In the genomic region with DNA sequence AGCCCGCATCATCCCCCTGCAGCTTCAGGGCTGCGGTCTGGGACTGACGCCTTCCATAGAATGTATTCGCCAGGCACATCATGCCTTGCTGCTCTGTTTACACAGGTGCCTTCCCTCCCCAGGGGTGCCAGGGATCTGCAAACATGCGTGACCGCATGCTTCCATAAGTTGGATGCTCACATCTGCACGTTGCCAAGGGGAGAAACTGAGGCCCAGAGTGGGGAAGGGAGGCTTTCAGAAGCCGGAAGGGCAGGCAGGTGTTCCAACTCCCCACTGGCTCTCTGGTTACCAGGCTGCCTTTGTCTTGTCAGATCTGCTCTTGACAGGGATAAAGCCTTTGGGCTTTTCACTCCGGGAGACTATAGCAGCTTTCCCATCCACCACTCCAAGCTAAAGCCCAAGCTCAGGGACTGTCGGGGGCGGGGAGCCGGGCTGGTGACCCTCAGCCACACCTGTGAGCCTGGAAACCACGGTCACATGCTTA, we compare ENCODE assay signal across 17 cellular contexts.
DNase-seq lines count a peak whose midpoint lies in the region; TF ChIP-seq lines count a peak whose summit lies in the region.
"Had no signal": no experiment of that assay in that cellular context is flagged by ENCODE, and none has a peak within 500 bp of the region (broad histone marks: within the 10 kb centered on the region; RNA-seq: fewer than 3 reads in every experiment).

No MANE protein-coding gene starts in this region.

- peak overlapping the region; percentile 38 for H3K27ac Mint-ChIP-seq in progenitor cell of endocrine pancreas
- H3K27ac Mint-ChIP-seq: T-cell had no signal

- TF ChIP-seq CTCF in WERI-Rb-1 (IDR thresholded peaks at IDR 0.05; ENCODE audit: low read depth, low read length) (no peak), progenitor cell of endocrine pancreas (IDR thresholded peaks at IDR 0.05; ENCODE audit: unreplicated experiment) (no peak)

- DNase-seq in NCI-H2107 (lab: John Stamatoyannopoulos, UW) (peak; percentile 96), WERI-Rb-1 (peak; percentile 53), progenitor cell of endocrine pancreas (ENCODE audit: low spot score, unreplicated experiment) (no peak), putamen (ENCODE audit: low spot score) (no peak), nucleus accumbens (lab: John Stamatoyannopoulos, UW) (no peak), AG20443 (ENCODE audit: low spot score) (no peak), hepatic stellate cell (ENCODE audit: low spot score) (no peak)
- DNase-seq: activated CD4-positive, CD25-positive, alpha-beta regulatory T cell treated with anti-CD3 and anti-CD28 coated beads, Interleukin-2, amount 50 U/mL, for 72 hours; activated naive CD4-positive, alpha-beta T cell treated with anti-CD3 and anti-CD28 coated beads, Interleukin-2, amount 50 U/mL, for 16 hours; AML-193; DMS 273 treated with DMSO at 0.1 percent for 48 hours; kidney; NCI-H1694; Peyer's patch; T-cell; upper lobe of right lung had no signal

- H3K9me3 ChIP-seq in HUES48 (ENCODE audit: control insufficient read depth, insufficient read depth, low read length) (no peaks in the 10 kb centered on the region), WERI-Rb-1 (ENCODE audit: severe bottlenecking) (no peaks in the 10 kb centered on the region)
- H3K9me3 ChIP-seq: Peyer's patch, upper lobe of right lung had no signal

- no peak overlapping the region for H3K4me3 Mint-ChIP-seq in progenitor cell of endocrine pancreas (ENCODE audit: low read depth)
- H3K4me3 Mint-ChIP-seq: T-cell had no signal

- peaks cover 7% of the 10 kb centered on the region for H3K9me3 Mint-ChIP-seq in progenitor cell of endocrine pancreas (ENCODE audit: low read depth)

- peak overlapping the region; percentile 59 for H3K27ac ChIP-seq in HUES48 (ENCODE audit: low read depth, low read length)
- no peak overlapping the region for H3K27ac ChIP-seq in WERI-Rb-1
- H3K27ac ChIP-seq: Peyer's patch, upper lobe of right lung had no signal

- H3K4me1 ChIP-seq in HUES48 (ENCODE audit: control insufficient read depth, insufficient read depth, low read length), result peaks cover 3% of the 10 kb centered on the region; the same call in 1 of the 2 replicates
- H3K4me1 ChIP-seq: Peyer's patch, upper lobe of right lung had no signal

- no peaks in the 10 kb centered on the region for H3K36me3 ChIP-seq in HUES48 (ENCODE audit: control insufficient read depth, insufficient read depth, low read length)
- H3K36me3 ChIP-seq in WERI-Rb-1, result no peaks in the 10 kb centered on the region
- H3K36me3 ChIP-seq: Peyer's patch, upper lobe of right lung had no signal

- no peak overlapping the region for H3K9ac ChIP-seq in HUES48 (ENCODE audit: low read depth, low read length)

- H3K4me3 ChIP-seq in HUES48 (ENCODE audit: low read depth, low read length), result no peak overlapping the region
- H3K4me3 ChIP-seq in WERI-Rb-1 (ENCODE audit: low read depth, low read length), result no peak overlapping the region
- H3K4me3 ChIP-seq: Peyer's patch, upper lobe of right lung had no signal

- peaks cover 1% of the 10 kb centered on the region for H3K36me3 Mint-ChIP-seq in progenitor cell of endocrine pancreas (ENCODE audit: insufficient read depth)
- H3K36me3 Mint-ChIP-seq: T-cell had no signal

- peaks cover 3% of the 10 kb centered on the region for H3K27me3 Mint-ChIP-seq in progenitor cell of endocrine pancreas

- H3K27me3 ChIP-seq in HUES48 (ENCODE audit: control insufficient read depth, insufficient read depth, low read length), result no peaks in the 10 kb centered on the region
- H3K27me3 ChIP-seq in WERI-Rb-1 (ENCODE audit: insufficient read depth, low read depth, severe bottlenecking), result no peaks in the 10 kb centered on the region
- H3K27me3 ChIP-seq: Peyer's patch, upper lobe of right lung had no signal

- peaks cover 5% of the 10 kb centered on the region for H3K4me1 Mint-ChIP-seq in progenitor cell of endocrine pancreas (ENCODE audit: low read depth)
- H3K4me1 Mint-ChIP-seq: T-cell had no signal

Comparison
In these comparisons a context has a peak if more than half of its experiments do, and no peak if none do; other contexts are left out.
1. DNase-seq: peak in NCI-H2107 (single experiment) and WERI-Rb-1 (single experiment); none in progenitor cell of endocrine pancreas (single experiment), putamen (single experiment), nucleus accumbens (0 of 56), AG20443 (single experiment) and hepatic stellate cell (single experiment).